ENCODE assay signal across 24 cellular contexts in the genomic region with DNA sequence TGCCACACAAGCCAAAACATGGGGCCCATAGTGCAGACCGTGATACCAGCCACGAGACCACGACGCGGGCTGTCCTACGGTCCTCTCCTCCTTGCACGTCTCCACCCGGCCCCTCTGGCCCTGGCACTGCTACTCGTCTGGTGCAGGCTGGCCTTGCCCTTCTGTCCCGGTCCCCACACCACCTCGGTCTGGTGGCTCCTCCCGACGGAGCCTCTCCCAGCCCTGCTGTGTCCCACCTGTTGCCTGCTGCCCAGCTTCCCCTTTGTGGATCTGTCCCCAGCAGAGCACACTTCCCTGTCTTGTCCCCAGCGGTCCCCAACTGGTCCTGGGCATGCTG.
"Had no signal": no experiment of that assay in that cellular context is flagged by ENCODE, and none has a peak within 500 bp of the region (broad histone marks: within the 10 kb centered on the region; RNA-seq: fewer than 3 reads in every experiment).

No MANE protein-coding gene starts in this region.

- H3K4me1 ChIP-seq: SJSA1 had no signal

- H3K27ac ChIP-seq: RWPE1, SJSA1, SK-N-MC had no signal

- H3K36me3 ChIP-seq: MG63, SJSA1 had no signal

- H3K27me3 ChIP-seq: MG63, SJSA1 had no signal

- H3K4me3 ChIP-seq: MG63, SJSA1, SK-N-MC had no signal

- ATAC-seq: Panc1, PC-3 had no signal

- H3K9me3 ChIP-seq: MG63, SJSA1 had no signal

- DNase-seq: Karpas-422, KG1, MG63, NCI-H1092, NCI-H1105 treated with DMSO at 0.1 percent for 48 hours, NCI-H1417 treated with DMSO at 0.1 percent for 48 hours, NCI-H146, NCI-H1694 treated with DMSO at 0.1 percent for 48 hours, NCI-H1930, NCI-H2081, NCI-H2107, NCI-H2171, NCI-H226, NCI-H446, NCI-H510A, NCI-H524 treated with DMSO at 0.1 percent for 48 hours, NCI-H69, NCI-H774, PC-3, SIG-M5 had no signal
